In genomic region chr17:45808845-45809244, GRCh38 we compare ENCODE assay signal across 1 cellular context.
A peak's percentile ranks its signal among the peaks of the same experiment; 100 is the strongest.
TF ChIP-seq lines count a peak whose summit lies in the region.

No MANE protein-coding gene starts in this region.

TF ChIP-seq in K562, 482 proteins besides CTCF, POLR2A, EP300 and RAD21:
- TF ChIP-seq ZFP36 (IDR thresholded peaks at IDR 0.05; ENCODE audit: low read depth, low read length, partially characterized antibody) (peak; percentile 87), ZBTB8A (IDR thresholded peaks at IDR 0.05; ENCODE audit: partially characterized antibody) (no peak)
